ENCODE assay signal across 2 cellular contexts in genomic region chr9:74534847-74535246, GRCh38.
TF ChIP-seq lines count a peak whose summit lies in the region.

No MANE protein-coding gene starts in this region.

TF ChIP-seq in SK-N-SH treated with all-trans-retinoic acid at 6 μM for 48 hours, 23 proteins besides CTCF, POLR2A, EP300 and RAD21 (continued from another document):
- TF ChIP-seq POU6F1 (CRISPR knock-in tag; IDR thresholded peaks at IDR 0.05; ENCODE audit: borderline replicate concordance, low read depth) = no peak
- no peak for TF ChIP-seq RARB (CRISPR knock-in tag; IDR thresholded peaks at IDR 0.05)
- TF ChIP-seq TSHZ2 (CRISPR knock-in tag; IDR thresholded peaks at IDR 0.05) = no peak
- TF ChIP-seq TOX (CRISPR knock-in tag; IDR thresholded peaks at IDR 0.05; ENCODE audit: borderline replicate concordance) = no peak
- TF ChIP-seq PATZ1 (CRISPR knock-in tag; IDR thresholded peaks at IDR 0.05; ENCODE audit: borderline replicate concordance) = no peak
- no peak for TF ChIP-seq BACH2 (CRISPR knock-in tag; IDR thresholded peaks at IDR 0.05; ENCODE audit: borderline replicate concordance)
- no peak for TF ChIP-seq GLIS3 (CRISPR knock-in tag; IDR thresholded peaks at IDR 0.05)
- TF ChIP-seq ZNF565 (CRISPR knock-in tag; conservative IDR thresholded peaks at IDR 0.05; ENCODE audit: low read depth) = no peak
- no peak for TF ChIP-seq ARNTL (CRISPR knock-in tag; IDR thresholded peaks at IDR 0.05; ENCODE audit: borderline replicate concordance, low read depth)
- no peak for TF ChIP-seq CSRNP3 (CRISPR knock-in tag; IDR thresholded peaks at IDR 0.05)
TF ChIP-seq in SK-N-SH treated with all-trans-retinoic acid at 6 μM for 48 hours: peak in this region for 0.

TF ChIP-seq in H1, 55 proteins besides CTCF, POLR2A, EP300 and RAD21 (continued from another document):
- TF ChIP-seq CHD1 (IDR thresholded peaks at IDR 0.05; ENCODE audit: low read depth, low read length) (no peak), KDM1A (IDR thresholded peaks at IDR 0.05; ENCODE audit: borderline replicate concordance, low read length) (no peak), TAF1 (IDR thresholded peaks at IDR 0.05; ENCODE audit: low read depth, low read length) (no peak)
